Comparison of ENCODE assay signal across 2 cellular contexts in genomic region chr12:120941846-120942405, GRCh38.
TF ChIP-seq lines count a peak whose summit lies in the region.

No MANE protein-coding gene starts in this region.

TF ChIP-seq in HepG2, 621 proteins besides CTCF, POLR2A, EP300 and RAD21:
- TF ChIP-seq ZNF24 (IDR thresholded peaks at IDR 0.05) (peak; percentile 82), ADNP (CRISPR knock-in tag; IDR thresholded peaks at IDR 0.05) (no peak), UBTF (CRISPR knock-in tag; IDR thresholded peaks at IDR 0.05) (0 out of 2 replicates have a peak, but pooled peaks have one; percentile 2), ZBTB20 (CRISPR knock-in tag; IDR thresholded peaks at IDR 0.05; ENCODE audit: borderline replicate concordance, low read depth) (no peak), HNF4A (CRISPR knock-in tag; IDR thresholded peaks at IDR 0.05) (peak; percentile 36)

TF ChIP-seq in GM12878, 131 proteins besides CTCF, POLR2A, EP300 and RAD21:
- TF ChIP-seq, protein P1, sequence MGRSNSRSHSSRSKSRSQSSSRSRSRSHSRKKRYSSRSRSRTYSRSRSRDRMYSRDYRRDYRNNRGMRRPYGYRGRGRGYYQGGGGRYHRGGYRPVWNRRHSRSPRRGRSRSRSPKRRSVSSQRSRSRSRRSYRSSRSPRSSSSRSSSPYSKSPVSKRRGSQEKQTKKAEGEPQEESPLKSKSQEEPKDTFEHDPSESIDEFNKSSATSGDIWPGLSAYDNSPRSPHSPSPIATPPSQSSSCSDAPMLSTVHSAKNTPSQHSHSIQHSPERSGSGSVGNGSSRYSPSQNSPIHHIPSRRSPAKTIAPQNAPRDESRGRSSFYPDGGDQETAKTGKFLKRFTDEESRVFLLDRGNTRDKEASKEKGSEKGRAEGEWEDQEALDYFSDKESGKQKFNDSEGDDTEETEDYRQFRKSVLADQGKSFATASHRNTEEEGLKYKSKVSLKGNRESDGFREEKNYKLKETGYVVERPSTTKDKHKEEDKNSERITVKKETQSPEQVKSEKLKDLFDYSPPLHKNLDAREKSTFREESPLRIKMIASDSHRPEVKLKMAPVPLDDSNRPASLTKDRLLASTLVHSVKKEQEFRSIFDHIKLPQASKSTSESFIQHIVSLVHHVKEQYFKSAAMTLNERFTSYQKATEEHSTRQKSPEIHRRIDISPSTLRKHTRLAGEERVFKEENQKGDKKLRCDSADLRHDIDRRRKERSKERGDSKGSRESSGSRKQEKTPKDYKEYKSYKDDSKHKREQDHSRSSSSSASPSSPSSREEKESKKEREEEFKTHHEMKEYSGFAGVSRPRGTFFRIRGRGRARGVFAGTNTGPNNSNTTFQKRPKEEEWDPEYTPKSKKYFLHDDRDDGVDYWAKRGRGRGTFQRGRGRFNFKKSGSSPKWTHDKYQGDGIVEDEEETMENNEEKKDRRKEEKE (IDR thresholded peaks at IDR 0.05): no peak
- TF ChIP-seq ZNF24 (IDR thresholded peaks at IDR 0.05) (peak; percentile 95), CBFB (IDR thresholded peaks at IDR 0.05; ENCODE audit: low read depth) (no peak), PAX8 (IDR thresholded peaks at IDR 0.05) (no peak)
